In the genomic region with DNA sequence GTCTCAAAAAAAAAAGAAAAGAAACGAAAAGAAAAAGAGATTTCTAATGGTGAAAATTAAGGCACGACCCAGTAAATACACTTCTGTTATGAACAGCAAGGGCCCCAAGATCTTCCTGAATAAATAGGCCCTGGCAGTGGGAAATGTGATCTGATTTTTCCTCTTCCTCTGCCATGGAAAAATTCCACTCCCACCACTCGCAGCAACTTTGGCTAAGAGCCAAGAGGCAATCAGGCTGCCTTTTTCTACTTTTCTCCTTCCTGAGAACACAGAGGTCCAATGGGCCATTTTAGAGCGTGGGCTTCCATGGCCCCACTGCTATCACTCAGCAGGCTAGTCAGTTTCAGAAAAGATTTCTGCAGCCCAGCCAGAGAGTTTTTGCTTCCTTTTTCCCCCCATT, we compare ENCODE assay signal across 13 cellular contexts. TPM values are rescaled to one million over a fixed set of nuclear protein-coding genes. Genes with fewer than 3 reads are reported as not detected.
DNase-seq lines count a peak whose midpoint lies in the region; ATAC-seq, FAIRE-seq and TF ChIP-seq lines count a peak whose summit lies in the region.
"Had no signal": no experiment of that assay in that cellular context is flagged by ENCODE, and none has a peak within 500 bp of the region (broad histone marks: within the 10 kb centered on the region; RNA-seq: fewer than 3 reads in every experiment).

No MANE protein-coding gene starts in this region.

- intact Hi-C loops in K562 (cut with micrococcal nuclease) = no loop called here
- intact Hi-C loops in HepG2 (cut with micrococcal nuclease; ENCODE audit: unreplicated experiment) = no loop called here
- intact Hi-C loops in tibial artery (cut with DNase I; ENCODE audit: low total_unique reads) = no loop called here
- intact Hi-C loops in stomach (cut with DNase I; ENCODE audit: low total_unique reads) = no loop called here

- H3K36me3 ChIP-seq in K562 (ENCODE audit: control insufficient read depth, insufficient read depth, low read length) (no peaks in the 10 kb centered on the region), HepG2 (replicated peaks in 1 of 2; ENCODE audit: control insufficient read depth in 1 of 2, insufficient read depth in 2 of 2, low read length in 2 of 2) (no peaks in the 10 kb centered on the region), tibial artery (no peaks in the 10 kb centered on the region), stomach (no peaks in the 10 kb centered on the region)

- 39% methylated on average over 4 of the region's 4 CpGs for WGBS in K562 (ENCODE audit: insufficient coverage, low coverage, missing lambda C conversion rate)
- 43% methylated on average over 4 of the region's 4 CpGs for WGBS in HepG2 (ENCODE audit: low lambda C conversion rate)
- 19 to 37% (median 23%) methylated on average over 4 of the region's 4 CpGs for WGBS in stomach, 5 donors

- no peak overlapping the region for H3K27ac ChIP-seq in K562 (ENCODE audit: extremely low read depth, low read depth, low read length)
- no peak overlapping the region for H3K27ac ChIP-seq in HepG2 (ENCODE audit: extremely low read length, insufficient read depth, low read length)
- H3K27ac ChIP-seq in tibial artery = peak overlapping the region; percentile 23 to 44
- no peak overlapping the region for H3K27ac ChIP-seq in stomach
- H3K27ac ChIP-seq: A549 had no signal

- peak; percentile 21 for DNase-seq in NCI-H146 (lab: John Stamatoyannopoulos, UW)
- no peak for DNase-seq in NCI-H146 treated with DMSO at 0.1 percent for 48 hours (lab: John Stamatoyannopoulos, UW; ENCODE audit: unreplicated experiment)
- no peak for DNase-seq in K562 (ENCODE audit: extremely low read depth in 1 of 4, low spot score in 3 of 4)
- DNase-seq in HepG2 (ENCODE audit: low spot score) = peak; percentile 12
- DNase-seq in tibial artery = no peak
- DNase-seq in stomach = no peak
- no peak for DNase-seq in GM13976 (ENCODE audit: low spot score)
- DNase-seq: amniotic stem cell, mesendoderm, T-helper 2 cell had no signal

- no peaks in the 10 kb centered on the region for H3K9me1 ChIP-seq in K562 (ENCODE audit: control insufficient read depth, insufficient read depth, low read length)

- in situ Hi-C loops in K562 (cut with MboI) (no loop called here), HepG2 (cut with HindIII; ENCODE audit: extremely low pct_ligation_motif_present, low pct_unique_long_range_greater_than_20kb) (no loop called here), GM13976 (cut with MboI; ENCODE audit: low sequenced_read_pairs, unreplicated experiment) (no loop called here)

- H3K4me1 ChIP-seq in K562 (replicated peaks in 1 of 2; ENCODE audit: control insufficient read depth in 2 of 2, insufficient read depth in 2 of 2, low read length in 2 of 2) (peaks cover 0 to 6% of the 10 kb centered on the region in 2 experiments; a peak in 2 of 5 replicates), HepG2 (ENCODE audit: insufficient read depth, low read length) (peaks cover 11% of the 10 kb centered on the region), tibial artery (peaks cover 0 to 19% (median 3%) of the 10 kb centered on the region in 4 donors), stomach (peaks cover 0 to 11% (median 7%) of the 10 kb centered on the region in 4 donors)
- H3K4me1 ChIP-seq: A549 had no signal

- BruUV-seq in K562 (replicated peaks; lab: Mats Ljungman, UMichigan) (no TSS peak), HepG2 (replicated peaks; lab: Mats Ljungman, UMichigan) (no TSS peak)

- H4K20me1 ChIP-seq in K562 (replicated peaks; ENCODE audit: control insufficient read depth, insufficient read depth, low read length) (no peaks in the 10 kb centered on the region), HepG2 (ENCODE audit: insufficient read depth, low read length) (no peaks in the 10 kb centered on the region)

- no peak overlapping the region for H3K4me3 ChIP-seq in K562
- H3K4me3 ChIP-seq in HepG2 (replicated peaks in 1 of 3; ENCODE audit: insufficient read depth in 1 of 3, low read depth in 2 of 3, low read length in 3 of 3) = no peak overlapping the region
- H3K4me3 ChIP-seq in tibial artery = no peak overlapping the region
- H3K4me3 ChIP-seq in stomach = no peak overlapping the region
- H3K4me3 ChIP-seq: A549 had no signal

- H3K9ac ChIP-seq in K562 (ENCODE audit: insufficient read depth in 1 of 2, low read depth in 2 of 2, low read length in 2 of 2) (no peak overlapping the region), HepG2 (ENCODE audit: insufficient read depth, low read depth, low read length) (no peak overlapping the region)

- H3K4me2 ChIP-seq in K562 (ENCODE audit: insufficient read depth, low read length) = no peak overlapping the region
- H3K4me2 ChIP-seq in HepG2 (ENCODE audit: low read depth, low read length) = peak overlapping the region; percentile 25
- H3K4me2 ChIP-seq: A549 had no signal

- H2AFZ ChIP-seq in K562 (ENCODE audit: low read depth, low read length) (no peak overlapping the region), HepG2 (ENCODE audit: low read length) (no peak overlapping the region)

- TF ChIP-seq CTCF in K562 (IDR thresholded peaks at IDR 0.05 in 2 of 3, conservative IDR thresholded peaks at IDR 0.05 in 1 of 3; ENCODE audit: insufficient read depth in 2 of 3, low read depth in 1 of 3, low read length in 3 of 3) (no peak), HepG2 (CRISPR knock-in tag; IDR thresholded peaks at IDR 0.05) (no peak), tibial artery (IDR thresholded peaks at IDR 0.05) (no peak), stomach (IDR thresholded peaks at IDR 0.05) (no peak), GM13976 (IDR thresholded peaks at IDR 0.05; ENCODE audit: borderline replicate concordance, control extremely low read depth, extremely low read depth, insufficient read depth, missing control alignments) (no peak)

- H3K27me3 ChIP-seq in K562 (ENCODE audit: control insufficient read depth in 2 of 2, insufficient read depth in 2 of 2, low read length in 2 of 2) (no peaks in the 10 kb centered on the region), HepG2 (ENCODE audit: control insufficient read depth in 1 of 2, insufficient read depth in 2 of 2, low read length in 2 of 2) (no peaks in the 10 kb centered on the region), tibial artery (no peaks in the 10 kb centered on the region), stomach (no peaks in the 10 kb centered on the region)

- TF ChIP-seq RAD21 in K562 (CRISPR knock-in tag; conservative IDR thresholded peaks at IDR 0.05 in 1 of 2, IDR thresholded peaks at IDR 0.05 in 1 of 2) = no peak
- TF ChIP-seq RAD21 in HepG2 (CRISPR knock-in tag; IDR thresholded peaks at IDR 0.05) = no peak

- H3K9me3 ChIP-seq in K562 (replicated peaks; ENCODE audit: control insufficient read depth, insufficient read depth, low read depth, low read length) (no peaks in the 10 kb centered on the region), HepG2 (ENCODE audit: low read length) (no peaks in the 10 kb centered on the region), tibial artery (no peaks in the 10 kb centered on the region), stomach (no peaks in the 10 kb centered on the region)
- H3K9me3 ChIP-seq: A549 had no signal

- TF ChIP-seq POLR2A in K562 (conservative IDR thresholded peaks at IDR 0.05) (no peak), HepG2 (IDR thresholded peaks at IDR 0.05; ENCODE audit: insufficient read depth in 1 of 2, low read depth in 2 of 2, low read length in 2 of 2) (no peak), stomach (IDR thresholded peaks at IDR 0.05) (no peak)

- TF ChIP-seq EP300 in K562 (IDR thresholded peaks at IDR 0.05; ENCODE audit: low read length) = no peak
- TF ChIP-seq EP300 in HepG2 (IDR thresholded peaks at IDR 0.05; ENCODE audit: low read depth in 2 of 2, low read length in 2 of 2) = no peak; a peak in 1 of 4 replicates
- no peak for TF ChIP-seq EP300 in HepG2 (CRISPR knock-in tag; IDR thresholded peaks at IDR 0.05; ENCODE audit: borderline replicate concordance)
- TF ChIP-seq EP300 in stomach (IDR thresholded peaks at IDR 0.05) = no peak

- no peak for ATAC-seq in K562
- no peak for ATAC-seq in HepG2
- no peak for ATAC-seq in HG03139 (IDR thresholded peaks at IDR 0.05; ENCODE audit: unreplicated experiment)
- ATAC-seq: A549 had no signal

- H3K79me2 ChIP-seq in K562 (ENCODE audit: control insufficient read depth, insufficient read depth, low read length) (no peaks in the 10 kb centered on the region), HepG2 (ENCODE audit: insufficient read depth, low read length) (no peaks in the 10 kb centered on the region)

- POLR2A ChIA-PET in K562 (lab: Yijun Ruan, JAX) = no interaction called here
- POLR2A ChIA-PET in HepG2 (lab: Yijun Ruan, JAX) = no interaction called here

- CTCF ChIA-PET in K562 (lab: Yijun Ruan, JAX; ENCODE audit: low intra/inter-chr PET ratio) = no interaction called here
- CTCF ChIA-PET in HepG2 (lab: Yijun Ruan, JAX; ENCODE audit: low intra/inter-chr PET ratio, low total read pairs) = no interaction called here

- FAIRE-seq in K562 (lab: Jason Lieb, UNC) = no peak
- no peak for FAIRE-seq in HepG2 (lab: Jason Lieb, UNC)
- FAIRE-seq: A549, GM18507 had no signal

RNA-seq across cellular contexts. Expression of a gene that starts 33.7 kb away (rescaled TPM):
- total RNA-seq in K562 (2011; cell fraction: chromatin; rRNA removed; ENCODE audit: low replicate concordance) = 12.9 and 19.3 TPM in 2 replicates
- 6.2 and 7.2 TPM in 2 replicates for total RNA-seq in K562 (2011; cell fraction: nucleolus; rRNA removed)
- 13.3 and 19.4 TPM in 2 replicates for total RNA-seq in K562 (2011; cell fraction: nucleoplasm; rRNA removed)
- total RNA-seq in K562 (2014; rRNA removed) = 19.1 and 21.4 TPM in 2 replicates
- 21.5 and 24.8 TPM in 2 replicates for total RNA-seq in K562 (2014; rRNA removed; fragmentation: Illumina TruSeq; extraction: Trizol)
- total RNA-seq in K562 (2015; rRNA removed; fragmentation: Illumina TruSeq; extraction: Trizol) = 10.4 and 12.0 TPM in 2 replicates
- 34.9 and 36.4 TPM in 2 replicates for total RNA-seq in K562 (2021)
- polyA plus RNA-seq in K562 (2011; rRNA removed) = 71.2 and 96.6 TPM in 2 replicates
- 43.8 and 70.9 TPM in 2 replicates for polyA plus RNA-seq in K562 (2011; cell fraction: cytosol; rRNA removed)
- 21.2 and 33.7 TPM in 2 replicates for polyA plus RNA-seq in K562 (2011; cell fraction: nucleus; rRNA removed)
- 15.5 and 17.3 TPM in 2 replicates for polyA plus RNA-seq in K562 (2012)
- polyA plus RNA-seq in K562 (2014; fragmentation: Illumina TruSeq; extraction: Trizol) = 32.4 and 33.1 TPM in 2 replicates
- polyA plus RNA-seq in K562 (2014; fragmentation: Nextera tagmentation; extraction: Ambion mirVana) = 10 to 100 TPM; 10.9 to 15.1 TPM
- polyA plus RNA-seq in K562 (2014; rRNA removed) = 23.3 and 24.1 TPM in 2 replicates
- 77.9 and 90.3 TPM in 2 replicates for polyA minus RNA-seq in K562 (2011; rRNA and poly(A)+ RNA removed)
- polyA minus RNA-seq in K562 (2011; cell fraction: cytosol; rRNA and poly(A)+ RNA removed) = 22.5 and 30.3 TPM in 2 replicates
- polyA minus RNA-seq in K562 (2011; cell fraction: nucleus; rRNA and poly(A)+ RNA removed) = 9.0 and 14.2 TPM in 2 replicates
- 160 and 244 TPM in 2 replicates for total RNA-seq in HepG2 (2016; rRNA removed; fragmentation: Illumina TruSeq; extraction: Trizol)
- total RNA-seq in HepG2 (2016; cell fraction: cytosol; rRNA removed; fragmentation: Illumina TruSeq; extraction: Trizol; ENCODE audit: low read depth) = 32.4 and 33.4 TPM in 2 replicates
- 159 and 236 TPM in 2 replicates for total RNA-seq in HepG2 (2016; cell fraction: insoluble cytoplasmic fraction; rRNA removed; fragmentation: Illumina TruSeq; extraction: Trizol)
- 125 and 127 TPM in 2 replicates for total RNA-seq in HepG2 (2016; cell fraction: membrane; rRNA removed; fragmentation: Illumina TruSeq; extraction: Trizol)
- 62.2 and 67.7 TPM in 2 replicates for total RNA-seq in HepG2 (2016; cell fraction: nucleus; rRNA removed; fragmentation: Illumina TruSeq; extraction: Trizol)
- 90.8 and 110 TPM in 2 replicates for polyA plus RNA-seq in HepG2 (2011; rRNA removed)
- 77.7 and 112 TPM in 2 replicates for polyA plus RNA-seq in HepG2 (2011; cell fraction: cytosol; rRNA removed)
- 26.2 and 29.8 TPM in 2 replicates for polyA plus RNA-seq in HepG2 (2011; cell fraction: nucleus; rRNA removed)
- polyA plus RNA-seq in HepG2 (2012) = 92.4 and 139 TPM in 2 replicates
- polyA plus RNA-seq in HepG2 (2016; cell fraction: cytosol; fragmentation: Illumina TruSeq; extraction: Trizol; ENCODE audit: low read depth) = 33.0 and 40.9 TPM in 2 replicates
- polyA plus RNA-seq in HepG2 (2016; cell fraction: insoluble cytoplasmic fraction; fragmentation: Illumina TruSeq; extraction: Trizol; ENCODE audit: low read depth) = 208 TPM in 2 replicates
- 85.0 and 86.6 TPM in 2 replicates for polyA plus RNA-seq in HepG2 (2016; cell fraction: membrane; fragmentation: Illumina TruSeq; extraction: Trizol; ENCODE audit: low read depth)
- polyA plus RNA-seq in HepG2 (2016; cell fraction: nucleus; fragmentation: Illumina TruSeq; extraction: Trizol; ENCODE audit: insufficient read depth, low read depth) = 69.6 and 74.5 TPM in 2 replicates
- 13.2 and 122 TPM in 2 replicates for polyA minus RNA-seq in HepG2 (2011; rRNA and poly(A)+ RNA removed; ENCODE audit: low replicate concordance)
- 75.7 and 79.3 TPM in 2 replicates for polyA minus RNA-seq in HepG2 (2011; cell fraction: cytosol; rRNA and poly(A)+ RNA removed)
- 69.5 and 75.5 TPM in 2 replicates for polyA minus RNA-seq in HepG2 (2011; cell fraction: nucleus; rRNA and poly(A)+ RNA removed)
- total RNA-seq in stomach = 100 to 1,000 TPM in 2 of 5 donors, 10 to 100 TPM in 3; 26.8 to 108 (median 74.7) TPM
- 10 to 100 TPM in 2 of 3 donors, 1 to 10 TPM in 1; 9.4 to 15.0 (median 11.1) TPM for polyA plus RNA-seq in stomach

Comparison
In these comparisons a context has a peak if more than half of its experiments do, and no peak if none do; other contexts are left out.
1. DNase-seq: peak in NCI-H146 (single experiment) and HepG2 (single experiment); none in NCI-H146 treated with DMSO at 0.1 percent for 48 hours (single experiment), K562 (0 of 4), tibial artery (0 of 2), stomach (single experiment) and GM13976 (single experiment).
2. H3K27ac ChIP-seq: peak in tibial artery (2 of 2); none in K562 (single experiment), HepG2 (single experiment) and stomach (0 of 5).